12 cellular contexts compared by ENCODE assay signal in the genomic region with DNA sequence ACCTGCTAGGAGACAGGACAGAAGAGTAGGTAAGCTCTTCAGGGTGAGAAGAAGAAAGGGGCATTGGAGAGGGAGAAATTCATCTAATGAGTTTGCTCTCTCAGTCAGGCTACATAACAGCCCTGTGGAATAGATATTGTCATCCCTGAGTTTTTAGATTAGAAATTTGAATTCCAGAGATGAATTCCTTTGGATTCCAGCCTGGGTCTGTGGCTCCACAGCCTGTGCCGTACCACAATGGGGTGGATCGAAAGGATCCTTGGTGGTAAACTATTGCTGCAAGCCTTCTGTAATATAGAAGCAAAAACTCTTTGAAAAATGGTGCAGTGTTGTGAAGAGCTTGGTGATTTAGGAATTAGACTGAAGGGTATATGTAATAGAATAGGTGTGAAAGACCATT. TPM values are rescaled to one million over a fixed set of nuclear protein-coding genes. Genes with fewer than 3 reads are reported as not detected.
DNase-seq lines count a peak whose midpoint lies in the region; ATAC-seq, FAIRE-seq and TF ChIP-seq lines count a peak whose summit lies in the region.
"Had no signal": no experiment of that assay in that cellular context is flagged by ENCODE, and none has a peak within 500 bp of the region (broad histone marks: within the 10 kb centered on the region; RNA-seq: fewer than 3 reads in every experiment).

No MANE protein-coding gene starts in this region.

- DNase-seq in EL (peak; percentile 20), astrocyte (ENCODE audit: low read depth) (peak; percentile 63), left lung (no peak), activated T-cell treated with anti-CD3 and anti-CD28 coated beads for 4 hours (no peak), KG1 (lab: John Stamatoyannopoulos, UW) (no peak), NCI-H1417 treated with DMSO at 0.1 percent for 48 hours (lab: John Stamatoyannopoulos, UW) (no peak)

- TF ChIP-seq EP300 in gastroesophageal sphincter (IDR thresholded peaks at IDR 0.05): no peak

- peak; percentile 88 for FAIRE-seq in astrocyte (lab: Jason Lieb, UNC)
- FAIRE-seq: GM12878 had no signal

- no peak for TF ChIP-seq CTCF in astrocyte (IDR thresholded peaks at IDR 0.05; ENCODE audit: insufficient read depth, low read depth, low read length)
- TF ChIP-seq CTCF in left lung (IDR thresholded peaks at IDR 0.05): no peak
- no peak for TF ChIP-seq CTCF in gastroesophageal sphincter (IDR thresholded peaks at IDR 0.05)

- peak overlapping the region; percentile 87 for H3K27ac ChIP-seq in astrocyte (ENCODE audit: low read depth, low read length)
- peak overlapping the region in 1 of 2 donors; percentile 55 for H3K27ac ChIP-seq in left lung
- H3K27ac ChIP-seq in subcutaneous abdominal adipose tissue (ENCODE audit: low read depth, low read length): peak overlapping the region; percentile 24
- H3K27ac ChIP-seq in gastroesophageal sphincter: peak overlapping the region in 2 of 4 donors; percentile 45 to 61

- H3K4me3 ChIP-seq in astrocyte (ENCODE audit: insufficient read depth, low read depth, low read length) (peak overlapping the region; percentile 24), left lung (no peak overlapping the region), subcutaneous abdominal adipose tissue (ENCODE audit: low read depth in 1 of 5, low read length in 5 of 5) (peak overlapping the region in 3 of 5 donors; percentile 9 to 24 (median 22)), gastroesophageal sphincter (no peak overlapping the region)
- H3K4me3 ChIP-seq: GM12878 had no signal

- ATAC-seq in left lung (peak; percentile 4), gastroesophageal sphincter (no peak)
- ATAC-seq: activated naive CD4-positive, alpha-beta T cell treated with anti-CD3 and anti-CD28 coated beads, Interleukin-2, amount 50 U/mL, for 72 hours; GM12878 had no signal

- no peak for TF ChIP-seq POLR2A in gastroesophageal sphincter (IDR thresholded peaks at IDR 0.05)

- peak overlapping the region; percentile 77 for H3K4me2 ChIP-seq in astrocyte (ENCODE audit: low read length)

- H3K79me2 ChIP-seq in astrocyte (ENCODE audit: insufficient read depth, low read length): peaks cover 84% of the 10 kb centered on the region

- H3K36me3 Mint-ChIP-seq in astrocyte (ENCODE audit: low read depth, unreplicated experiment): peaks cover 2% of the 10 kb centered on the region
- H3K36me3 Mint-ChIP-seq: activated naive CD4-positive, alpha-beta T cell treated with anti-CD3 and anti-CD28 coated beads, Interleukin-2, amount 50 U/mL, for 72 hours; CD14-positive monocyte had no signal

- H3K4me3 Mint-ChIP-seq in astrocyte (ENCODE audit: unreplicated experiment): peak overlapping the region; percentile 46
- H3K4me3 Mint-ChIP-seq: CD14-positive monocyte, memory B cell had no signal

- H3K4me1 ChIP-seq in astrocyte (ENCODE audit: insufficient read depth, low read length) (peaks cover 53% of the 10 kb centered on the region), left lung (peaks cover 12 to 40% of the 10 kb centered on the region in 2 donors), subcutaneous abdominal adipose tissue (ENCODE audit: control insufficient read depth in 5 of 5, insufficient read depth in 5 of 5, low read length in 5 of 5) (peaks cover 0 to 35% (median 17%) of the 10 kb centered on the region in 5 donors), gastroesophageal sphincter (peaks cover 0 to 35% (median 12%) of the 10 kb centered on the region in 3 donors)

- H3K9me3 ChIP-seq in astrocyte (ENCODE audit: insufficient read depth, low read depth, low read length) (no peaks in the 10 kb centered on the region), left lung (no peaks in the 10 kb centered on the region), subcutaneous abdominal adipose tissue (ENCODE audit: control insufficient read depth in 5 of 5, low read length in 5 of 5) (no peaks in the 10 kb centered on the region), gastroesophageal sphincter (no peaks in the 10 kb centered on the region)

- H3K9me3 Mint-ChIP-seq in astrocyte (ENCODE audit: unreplicated experiment): peaks cover 2% of the 10 kb centered on the region
- H3K9me3 Mint-ChIP-seq: activated naive CD4-positive, alpha-beta T cell treated with anti-CD3 and anti-CD28 coated beads, Interleukin-2, amount 50 U/mL, for 72 hours; memory B cell had no signal

- H3K27me3 ChIP-seq in astrocyte (ENCODE audit: insufficient read depth, low read length) (no peaks in the 10 kb centered on the region), left lung (no peaks in the 10 kb centered on the region), subcutaneous abdominal adipose tissue (ENCODE audit: control insufficient read depth in 5 of 5, insufficient read depth in 4 of 5, low read length in 5 of 5) (no peaks in the 10 kb centered on the region), gastroesophageal sphincter (no peaks in the 10 kb centered on the region)

- peak overlapping the region; percentile 100 for H3K27ac Mint-ChIP-seq in astrocyte (ENCODE audit: unreplicated experiment)
- H3K27ac Mint-ChIP-seq: activated naive CD4-positive, alpha-beta T cell treated with anti-CD3 and anti-CD28 coated beads, Interleukin-2, amount 50 U/mL, for 72 hours; CD14-positive monocyte; memory B cell had no signal

- H3K9ac ChIP-seq in astrocyte (ENCODE audit: low read length) (peak overlapping the region; percentile 67), subcutaneous abdominal adipose tissue (ENCODE audit: low read length in 5 of 5) (no peak overlapping the region)

- intact Hi-C loops in left lung (cut with DNase I): no loop called here

- peaks cover 66% of the 10 kb centered on the region for H4K20me1 ChIP-seq in astrocyte (ENCODE audit: insufficient read depth, low read length)

- H3K27me3 Mint-ChIP-seq in astrocyte (ENCODE audit: low read depth, unreplicated experiment): no peaks in the 10 kb centered on the region
- H3K27me3 Mint-ChIP-seq: memory B cell had no signal

- H3K36me3 ChIP-seq in astrocyte (ENCODE audit: insufficient read depth, low read length) (no peaks in the 10 kb centered on the region), left lung (no peaks in the 10 kb centered on the region), subcutaneous abdominal adipose tissue (ENCODE audit: control insufficient read depth in 5 of 5, insufficient read depth in 5 of 5, low read length in 5 of 5) (no peaks in the 10 kb centered on the region), gastroesophageal sphincter (no peaks in the 10 kb centered on the region)

- H2AFZ ChIP-seq in astrocyte (ENCODE audit: low read depth, low read length): no peak overlapping the region

- peaks cover 69% of the 10 kb centered on the region for H3K4me1 Mint-ChIP-seq in astrocyte (ENCODE audit: low read depth, unreplicated experiment)
- H3K4me1 Mint-ChIP-seq: CD14-positive monocyte had no signal

- WGBS in gastroesophageal sphincter (ENCODE audit: low coverage in 1 of 2), 2 donors: 75 to 80% methylated on average over 2 of the region's 2 CpGs

RNA-seq across cellular contexts. Expression of gene MYO1B, which starts 21.0 kb away (rescaled TPM):
- total RNA-seq in astrocyte (95.7 TPM in 2 replicates), left lung (100 to 1,000 TPM; 136 to 305 TPM), gastroesophageal sphincter (10 to 100 TPM; 17.3 to 45.0 (median 21.0) TPM)

Comparison
In these comparisons a context has a peak if more than half of its experiments do, and no peak if none do; other contexts are left out.
1. DNase-seq: peak in EL (single experiment) and astrocyte (single experiment); none in left lung (0 of 2), activated T-cell treated with anti-CD3 and anti-CD28 coated beads for 4 hours (single experiment), KG1 (single experiment) and NCI-H1417 treated with DMSO at 0.1 percent for 48 hours (single experiment).
2. H3K4me3 ChIP-seq: peak in astrocyte (single experiment) and subcutaneous abdominal adipose tissue (3 of 5); none in left lung (0 of 2) and gastroesophageal sphincter (0 of 2).